ENCODE assay signal across 2 cellular contexts in the genomic region with DNA sequence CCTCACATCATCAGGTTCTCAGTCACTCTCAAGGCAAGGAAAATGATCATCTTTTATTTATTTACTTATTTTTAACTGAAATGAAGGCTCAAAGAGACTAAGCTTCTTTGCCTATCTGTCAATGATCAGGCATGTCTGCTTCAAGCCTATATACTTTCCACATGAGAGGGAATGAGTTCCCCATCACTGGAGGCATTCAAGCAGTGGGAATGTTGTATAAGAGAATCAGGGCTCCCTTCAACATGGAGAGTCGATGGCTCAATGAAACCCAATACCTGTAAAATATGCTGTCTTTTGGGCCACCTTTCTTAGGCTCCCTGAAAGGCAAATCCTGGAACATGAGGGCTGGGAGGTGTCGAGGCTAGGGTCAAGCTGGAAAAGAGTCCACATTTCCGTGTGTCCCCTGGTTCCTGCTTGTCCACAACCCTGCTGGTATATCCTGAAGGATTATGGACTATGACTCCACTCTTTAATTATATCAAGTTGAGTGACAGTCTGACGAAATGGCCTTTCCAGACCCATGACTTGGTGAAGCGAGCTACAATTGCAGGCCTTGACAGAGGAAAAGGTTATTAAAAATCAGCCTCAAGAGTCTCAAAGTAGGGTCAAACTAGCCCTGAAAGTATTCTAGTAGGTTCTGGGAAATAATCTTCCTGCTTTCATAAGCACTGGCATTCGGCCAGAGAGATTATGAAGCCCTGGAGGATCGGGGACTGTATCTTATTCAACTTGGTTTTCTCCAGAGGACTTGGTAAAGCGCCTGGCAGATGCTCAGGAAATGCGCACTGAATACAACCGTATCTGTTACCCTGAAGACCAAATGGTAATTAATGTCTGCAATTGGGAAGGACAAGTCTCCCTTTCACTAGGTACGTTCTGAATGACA.
TF ChIP-seq lines count a peak whose summit lies in the region.

No MANE protein-coding gene starts in this region.

TF ChIP-seq in IMR-90, 13 proteins besides CTCF, POLR2A, EP300 and RAD21:
- TF ChIP-seq, protein P1, sequence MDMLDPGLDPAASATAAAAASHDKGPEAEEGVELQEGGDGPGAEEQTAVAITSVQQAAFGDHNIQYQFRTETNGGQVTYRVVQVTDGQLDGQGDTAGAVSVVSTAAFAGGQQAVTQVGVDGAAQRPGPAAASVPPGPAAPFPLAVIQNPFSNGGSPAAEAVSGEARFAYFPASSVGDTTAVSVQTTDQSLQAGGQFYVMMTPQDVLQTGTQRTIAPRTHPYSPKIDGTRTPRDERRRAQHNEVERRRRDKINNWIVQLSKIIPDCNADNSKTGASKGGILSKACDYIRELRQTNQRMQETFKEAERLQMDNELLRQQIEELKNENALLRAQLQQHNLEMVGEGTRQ (IDR thresholded peaks at IDR 0.05; ENCODE audit: low read depth, low read length) = no peak
- TF ChIP-seq, protein P2, sequence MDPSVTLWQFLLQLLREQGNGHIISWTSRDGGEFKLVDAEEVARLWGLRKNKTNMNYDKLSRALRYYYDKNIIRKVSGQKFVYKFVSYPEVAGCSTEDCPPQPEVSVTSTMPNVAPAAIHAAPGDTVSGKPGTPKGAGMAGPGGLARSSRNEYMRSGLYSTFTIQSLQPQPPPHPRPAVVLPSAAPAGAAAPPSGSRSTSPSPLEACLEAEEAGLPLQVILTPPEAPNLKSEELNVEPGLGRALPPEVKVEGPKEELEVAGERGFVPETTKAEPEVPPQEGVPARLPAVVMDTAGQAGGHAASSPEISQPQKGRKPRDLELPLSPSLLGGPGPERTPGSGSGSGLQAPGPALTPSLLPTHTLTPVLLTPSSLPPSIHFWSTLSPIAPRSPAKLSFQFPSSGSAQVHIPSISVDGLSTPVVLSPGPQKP (IDR thresholded peaks at IDR 0.05; ENCODE audit: borderline replicate concordance, low read depth, low read length) = no peak
- no peak for TF ChIP-seq MAZ (IDR thresholded peaks at IDR 0.05; ENCODE audit: borderline replicate concordance, low read depth, low read length)
TF ChIP-seq in IMR-90: peak in this region for 0.

TF ChIP-seq in WTC11, 78 proteins besides CTCF, POLR2A, EP300 and RAD21:
- 0 out of 2 replicates have a peak, but pooled peaks have one; percentile 37 for TF ChIP-seq GTF2I (CRISPR knock-in tag; conservative IDR thresholded peaks at IDR 0.05)
- no peak for TF ChIP-seq TEAD4 (CRISPR knock-in tag; IDR thresholded peaks at IDR 0.05)
